In genomic region chr15:63856711-63857458, GRCh38 we compare ENCODE assay signal across 15 cellular contexts. TPM values are rescaled to one million over a fixed set of nuclear protein-coding genes. Genes with fewer than 3 reads are reported as not detected.
A peak's percentile ranks its signal among the peaks of the same experiment; 100 is the strongest.
DNase-seq lines count a peak whose midpoint lies in the region; ATAC-seq, FAIRE-seq and TF ChIP-seq lines count a peak whose summit lies in the region.
"Had no signal": no experiment of that assay in that cellular context is flagged by ENCODE, and none has a peak within 500 bp of the region (broad histone marks: within the 10 kb centered on the region; RNA-seq: fewer than 3 reads in every experiment).

No MANE protein-coding gene starts in this region.

- H3K27ac ChIP-seq in PC-9 (peak overlapping the region; percentile 46), endothelial cell of umbilical vein (ENCODE audit: insufficient read depth, low read depth, low read length) (peak overlapping the region; percentile 90)

- H3K4me3 ChIP-seq in PC-9 (no peak overlapping the region), endothelial cell of umbilical vein (replicated peaks in 1 of 3; ENCODE audit: insufficient read depth in 1 of 3, low read depth in 1 of 3, low read length in 3 of 3) (no peak overlapping the region)
- H3K4me3 ChIP-seq: testis had no signal

- H3K9me3 ChIP-seq in PC-9 (ENCODE audit: insufficient read depth, low read depth) (no peaks in the 10 kb centered on the region), endothelial cell of umbilical vein (replicated peaks; ENCODE audit: control insufficient read depth, insufficient read depth, low read length) (no peaks in the 10 kb centered on the region)
- H3K9me3 ChIP-seq: testis had no signal

- CTCF ChIA-PET in PC-9 (lab: Charles Lee) (no interaction called here), endothelial cell of umbilical vein (lab: Charles Lee) (interaction anchor here (0.6 to 1.6 kb wide), 6 partner anchors 10 to 104 kb away, joined by 3 to 6 read pairs (median 3); no protein-coding TSS in a partner anchor)

- intact Hi-C loops in PC-9 (cut with micrococcal nuclease; ENCODE audit: unreplicated experiment) (no loop called here), endothelial cell of umbilical vein (cut with micrococcal nuclease) (loop anchor here (1.0 kb wide), 1 partner anchor 82 kb away; no protein-coding TSS in a partner anchor)

- dilution Hi-C loops in endothelial cell of umbilical vein (cut with MboI; ENCODE audit: extremely low pct_ligation_motif_present, low sequenced_read_pairs): no loop called here

- no peaks in the 10 kb centered on the region for H3K79me2 ChIP-seq in PC-9 (ENCODE audit: low read depth)
- H3K79me2 ChIP-seq in endothelial cell of umbilical vein (ENCODE audit: control insufficient read depth, insufficient read depth, low read length): no peaks in the 10 kb centered on the region

- H3K9me2 ChIP-seq in PC-9 (ENCODE audit: insufficient read depth): no peaks in the 10 kb centered on the region

- FAIRE-seq in endothelial cell of umbilical vein (lab: Jason Lieb, UNC): peak; percentile 76

- ATAC-seq in esophagus mucosa: no peak
- ATAC-seq: sciatic nerve had no signal

- DNase-seq in ELF-1 (ENCODE audit: low read depth, low spot score) (peak; percentile 72), PC-9 (peak; percentile 23 to 82), endothelial cell of umbilical vein (ENCODE audit: low read depth, low spot score) (peak; percentile 86), non-pigmented ciliary epithelial cell (ENCODE audit: low read depth) (peak; percentile 61), globus pallidus (ENCODE audit: low spot score) (no peak), NCI-H1694 treated with DMSO at 0.1 percent for 48 hours (lab: John Stamatoyannopoulos, UW) (no peak)
- DNase-seq: activated CD4-positive, alpha-beta memory T cell treated with anti-CD3 and anti-CD28 coated beads for 36 hours; activated naive CD8-positive, alpha-beta T cell treated with anti-CD3 and anti-CD28 coated beads for 36 hours; DND-41; effector CD4-positive, alpha-beta T cell; H9; NCI-H187; testis had no signal

- TF ChIP-seq CTCF in PC-9 (conservative IDR thresholded peaks at IDR 0.05): no peak
- TF ChIP-seq CTCF in endothelial cell of umbilical vein (IDR thresholded peaks at IDR 0.05; ENCODE audit: extremely low read depth in 1 of 2, insufficient read depth in 1 of 2, low read depth in 1 of 2, low read length in 2 of 2): no peak

- no peaks in the 10 kb centered on the region for H3K9me1 ChIP-seq in endothelial cell of umbilical vein (replicated peaks; ENCODE audit: control insufficient read depth, extremely low read depth, insufficient read depth, low read length)

- H3K36me3 ChIP-seq in PC-9 (ENCODE audit: low read depth) (no peaks in the 10 kb centered on the region), endothelial cell of umbilical vein (ENCODE audit: control insufficient read depth in 2 of 2, extremely low read depth in 1 of 2, insufficient read depth in 2 of 2, low read length in 2 of 2) (no peaks in the 10 kb centered on the region)

- H2AFZ ChIP-seq in PC-9 (no peak overlapping the region), endothelial cell of umbilical vein (ENCODE audit: low read depth, low read length) (no peak overlapping the region)

- BruUV-seq in PC-9 (replicated peaks; lab: Mats Ljungman, UMichigan) (no TSS peak), endothelial cell of umbilical vein (replicated peaks; lab: Mats Ljungman, UMichigan) (TSS peak; percentile 30)

- H3K4me1 ChIP-seq in PC-9 (replicated peaks; ENCODE audit: insufficient read depth): peaks cover 24% of the 10 kb centered on the region
- H3K4me1 ChIP-seq in endothelial cell of umbilical vein (ENCODE audit: control insufficient read depth, extremely low read depth, insufficient read depth, low read length): peaks cover 28% of the 10 kb centered on the region

- H3K9ac ChIP-seq in endothelial cell of umbilical vein (replicated peaks; ENCODE audit: extremely low read depth, insufficient read depth, low read length): peak overlapping the region; percentile 72

- POLR2A ChIA-PET in PC-9 (lab: Charles Lee; ENCODE audit: unreplicated experiment): interaction anchor here (0.7 kb wide), 1 partner anchor 307 kb away, joined by 3 read pairs; no protein-coding TSS in a partner anchor
- POLR2A ChIA-PET in endothelial cell of umbilical vein (lab: Charles Lee): no interaction called here

- H4K20me1 ChIP-seq in PC-9 (ENCODE audit: insufficient read depth) (no peaks in the 10 kb centered on the region), endothelial cell of umbilical vein (replicated peaks; ENCODE audit: control insufficient read depth, extremely low read depth, insufficient read depth, low read length) (no peaks in the 10 kb centered on the region)

- TF ChIP-seq POLR2A in endothelial cell of umbilical vein (IDR thresholded peaks at IDR 0.05; ENCODE audit: low read depth, low read length): no peak

- H3K27me3 ChIP-seq in PC-9 (ENCODE audit: insufficient read depth, low read depth) (no peaks in the 10 kb centered on the region), endothelial cell of umbilical vein (ENCODE audit: control insufficient read depth in 2 of 2, insufficient read depth in 2 of 2, low read length in 2 of 2) (no peaks in the 10 kb centered on the region)
- H3K27me3 ChIP-seq: testis had no signal

- H3K4me2 ChIP-seq in PC-9: peak overlapping the region; percentile 12
- no peak overlapping the region for H3K4me2 ChIP-seq in endothelial cell of umbilical vein (ENCODE audit: insufficient read depth, low read length)

- peaks cover 16% of the 10 kb centered on the region; the same call in 1 of the 2 replicates for H3F3A ChIP-seq in PC-9 (ENCODE audit: insufficient read depth, low read depth)

TF ChIP-seq in endothelial cell of umbilical vein, 7 proteins besides CTCF, POLR2A, EP300 and RAD21:
- TF ChIP-seq EZH2 (IDR thresholded peaks at IDR 0.05; ENCODE audit: borderline replicate concordance, low read depth, low read length, severe bottlenecking) (no peak), FOS (IDR thresholded peaks at IDR 0.05; ENCODE audit: borderline replicate concordance, insufficient read depth, low read length) (peak; percentile 7), JUN (IDR thresholded peaks at IDR 0.05; ENCODE audit: borderline replicate concordance, insufficient read depth, insufficient read length, low read depth) (peak; percentile 65), MAX (IDR thresholded peaks at IDR 0.05; ENCODE audit: insufficient read depth, insufficient read length) (no peak), GATA2 (IDR thresholded peaks at IDR 0.05; ENCODE audit: insufficient read depth, insufficient read length, low read depth, low read length) (peak; percentile 85)

RNA-seq across cellular contexts. Expression of gene HERC1, which starts 23.1 kb away (rescaled TPM):
- total RNA-seq in PC-9 (2021) (46.6 and 47.0 TPM in 2 replicates), endothelial cell of umbilical vein (104 and 109 TPM in 2 replicates), esophagus mucosa (41.5 TPM)
- 49.6 and 54.4 TPM in 2 replicates for polyA plus RNA-seq in endothelial cell of umbilical vein
- 59.9 and 64.0 TPM in 2 replicates for polyA plus RNA-seq in endothelial cell of umbilical vein (2011; cell fraction: cytosol; rRNA removed)
- 124 and 148 TPM in 2 replicates for polyA plus RNA-seq in endothelial cell of umbilical vein (2011; cell fraction: nucleus; rRNA removed)
- polyA plus RNA-seq in endothelial cell of umbilical vein (2012): 47.9 and 50.9 TPM in 2 replicates
- polyA minus RNA-seq in endothelial cell of umbilical vein: 213 and 253 TPM in 2 replicates
- 46.2 TPM for polyA minus RNA-seq in endothelial cell of umbilical vein (2011; cell fraction: cytosol; rRNA and poly(A)+ RNA removed)
- 292 and 343 TPM in 2 replicates for polyA minus RNA-seq in endothelial cell of umbilical vein (2011; cell fraction: nucleus; rRNA and poly(A)+ RNA removed)

Comparison
In these comparisons a context has a peak if more than half of its experiments do, and no peak if none do; other contexts are left out.
1. DNase-seq: peak in ELF-1 (single experiment), PC-9 (2 of 2), endothelial cell of umbilical vein (single experiment) and non-pigmented ciliary epithelial cell (single experiment); none in globus pallidus (single experiment) and NCI-H1694 treated with DMSO at 0.1 percent for 48 hours (single experiment).